Comparison of ENCODE assay signal across 8 cellular contexts in the genomic region with DNA sequence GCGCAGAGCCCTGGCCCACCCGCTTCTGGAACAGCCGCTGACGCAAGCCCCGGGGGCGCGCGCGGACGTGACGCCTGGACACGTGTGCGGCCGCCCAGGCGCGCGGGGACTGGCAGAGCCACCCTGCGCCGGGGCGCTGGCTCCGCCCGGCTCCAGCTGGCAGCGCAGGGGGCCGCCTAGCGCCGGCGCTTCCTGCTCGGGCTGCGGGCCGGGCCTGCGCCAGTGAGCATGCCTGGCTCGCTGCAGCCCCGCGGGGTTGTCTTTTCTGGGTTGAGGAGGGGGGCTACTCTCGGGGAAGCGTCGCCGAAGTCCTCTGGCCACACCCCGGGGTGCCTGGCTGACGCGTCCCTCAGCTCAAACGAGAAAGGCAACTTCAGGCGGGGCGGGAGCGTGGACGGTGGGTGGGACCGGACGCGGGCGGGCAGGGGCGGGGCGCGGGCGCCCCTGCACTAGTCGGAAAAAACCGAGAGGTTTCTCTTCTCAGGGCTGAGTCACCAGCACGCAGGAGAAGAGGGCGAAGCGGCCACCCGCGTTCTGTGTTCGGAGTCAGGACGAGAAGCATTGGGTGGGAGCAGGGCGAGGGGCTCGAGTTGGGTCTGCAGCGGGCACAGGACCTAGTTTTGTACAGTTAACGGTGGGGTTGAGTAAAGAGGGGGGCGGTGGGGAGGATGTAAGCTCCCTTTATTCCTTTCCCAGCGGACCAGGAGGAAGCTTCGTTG. TPM values are rescaled to one million over a fixed set of nuclear protein-coding genes. Genes with fewer than 3 reads are reported as not detected.
DNase-seq lines count a peak whose midpoint lies in the region; ATAC-seq, FAIRE-seq and TF ChIP-seq lines count a peak whose summit lies in the region.

A gene with protein sequence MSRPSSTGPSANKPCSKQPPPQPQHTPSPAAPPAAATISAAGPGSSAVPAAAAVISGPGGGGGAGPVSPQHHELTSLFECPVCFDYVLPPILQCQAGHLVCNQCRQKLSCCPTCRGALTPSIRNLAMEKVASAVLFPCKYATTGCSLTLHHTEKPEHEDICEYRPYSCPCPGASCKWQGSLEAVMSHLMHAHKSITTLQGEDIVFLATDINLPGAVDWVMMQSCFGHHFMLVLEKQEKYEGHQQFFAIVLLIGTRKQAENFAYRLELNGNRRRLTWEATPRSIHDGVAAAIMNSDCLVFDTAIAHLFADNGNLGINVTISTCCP (minus strand): TSS at position 48 of the 719 bp plus-strand sequence. CDS start 320 bp downstream, outside the sequence.

- no peaks in the 10 kb centered on the region for H3K9me3 ChIP-seq in HepG2 (ENCODE audit: low read length)

- H3K36me3 ChIP-seq in BJ (ENCODE audit: control insufficient read depth, insufficient read depth, low read length) (0 out of 2 replicates have a peak, but pooled peaks cover 1% of the 10 kb centered on the region), HepG2 (replicated peaks in 1 of 2; ENCODE audit: control insufficient read depth in 1 of 2, insufficient read depth in 2 of 2, low read length in 2 of 2) (peaks cover under 1 to 10% of the 10 kb centered on the region in 2 experiments; a peak in 4 of 5 replicates)

- peak within 1 kb of the TSS; percentile 59 for H3K4me3 ChIP-seq in BJ (ENCODE audit: low read depth, low read length)
- H3K4me3 ChIP-seq in HepG2 (replicated peaks in 1 of 3; ENCODE audit: insufficient read depth in 1 of 3, low read depth in 2 of 3, low read length in 3 of 3), result peak within 1 kb of the TSS; percentile 97 to 100 (median 98)

- TF ChIP-seq RAD21 in HepG2 (CRISPR knock-in tag; IDR thresholded peaks at IDR 0.05), result peak; percentile 74

- H3K4me1 ChIP-seq in HepG2 (ENCODE audit: insufficient read depth, low read length), result peaks cover 59% of the 10 kb centered on the region

- peaks cover 26% of the 10 kb centered on the region for H4K20me1 ChIP-seq in HepG2 (ENCODE audit: insufficient read depth, low read length)

- FAIRE-seq in GM19239 (lab: Jason Lieb, UNC), result peak; percentile 56
- no peak for FAIRE-seq in HepG2 (lab: Jason Lieb, UNC)

- intact Hi-C loops in HepG2 (cut with micrococcal nuclease; ENCODE audit: unreplicated experiment), result loop anchor here (10.0 kb wide), 1 partner anchor 358 kb away; a partner anchor contains a TSS

- H3K27ac ChIP-seq in HepG2 (ENCODE audit: extremely low read length, insufficient read depth, low read length), result peak within 1 kb of the TSS; percentile 99

- in situ Hi-C loops in HepG2 (cut with HindIII; ENCODE audit: extremely low pct_ligation_motif_present, low pct_unique_long_range_greater_than_20kb), result no loop called here

- CTCF ChIA-PET in BJ (lab: Yijun Ruan, JAX), result interaction anchor here (0.5 to 5.2 kb wide), 6 partner anchors 10 to 313 kb away, joined by 3 to 36 read pairs (median 8); no protein-coding TSS in a partner anchor
- CTCF ChIA-PET in HepG2 (lab: Yijun Ruan, JAX; ENCODE audit: low intra/inter-chr PET ratio, low total read pairs), result interaction anchor here (1.4 kb wide), 1 partner anchor 42 kb away, joined by 5 read pairs; no protein-coding TSS in a partner anchor

- peak within 1 kb of the TSS; percentile 83 for H3K4me2 ChIP-seq in HepG2 (ENCODE audit: low read depth, low read length)

- H3K27me3 ChIP-seq in BJ (ENCODE audit: control insufficient read depth, insufficient read depth, low read length), result no peaks in the 10 kb centered on the region
- H3K27me3 ChIP-seq in HepG2 (ENCODE audit: control insufficient read depth in 1 of 2, insufficient read depth in 2 of 2, low read length in 2 of 2), result no peaks in the 10 kb centered on the region; a peak in 2 of 5 replicates

- peak; percentile 84 to 90 for TF ChIP-seq POLR2A in HepG2 (IDR thresholded peaks at IDR 0.05; ENCODE audit: insufficient read depth in 1 of 2, low read depth in 2 of 2, low read length in 2 of 2)

- peak; percentile 78 for DNase-seq in BJ (ENCODE audit: low read depth)
- DNase-seq in GM19239 (ENCODE audit: insufficient read length, low spot score), result peak; percentile 77
- peak; percentile 94 for DNase-seq in NCI-H526 treated with DMSO at 0.1 percent for 48 hours (lab: John Stamatoyannopoulos, UW)
- DNase-seq in activated CD4-positive, alpha-beta T cell treated with anti-CD3 and anti-CD28 coated beads, Interleukin-2, amount 50 U/mL, for 1 hour, result peak; percentile 91
- DNase-seq in dedifferentiated amniotic fluid mesenchymal stem cell (ENCODE audit: extremely low spot score), result peak; percentile 91
- DNase-seq in HepG2 (ENCODE audit: low spot score), result peak; percentile 92
- peak; percentile 87 to 89 for DNase-seq in stimulated activated CD4-positive, alpha-beta T cell treated with anti-CD3 and anti-CD28 coated beads, Interleukin-2, amount 100 ng/mL, for 48 hours

- TF ChIP-seq EP300 in HepG2 (IDR thresholded peaks at IDR 0.05; ENCODE audit: low read depth in 2 of 2, low read length in 2 of 2), result peak in 1 of 2 experiments; percentile 0; a peak in 1 of 4 replicates
- TF ChIP-seq EP300 in HepG2 (CRISPR knock-in tag; IDR thresholded peaks at IDR 0.05; ENCODE audit: borderline replicate concordance), result no peak

- WGBS in HepG2 (ENCODE audit: low lambda C conversion rate), result 0% methylated on average over 11 of the region's 70 CpGs

- POLR2A ChIA-PET in BJ (lab: Charles Lee), result interaction anchor here (0.6 to 0.7 kb wide), 5 partner anchors 26 to 438 kb away, joined by 4 to 8 read pairs (median 5); no protein-coding TSS in a partner anchor
- POLR2A ChIA-PET in HepG2 (lab: Yijun Ruan, JAX), result interaction anchor here (0.7 to 10.5 kb wide), 20 partner anchors 8 to 447 kb away, joined by 3 to 265 read pairs (median 8); a partner anchor contains a TSS

- H2AFZ ChIP-seq in HepG2 (ENCODE audit: low read length), result no peak within 1 kb of the TSS

- ATAC-seq in HG03457 (IDR thresholded peaks at IDR 0.05; ENCODE audit: unreplicated experiment) (peak; percentile 48), HepG2 (peak; percentile 88)

- no TSS peak for BruUV-seq in HepG2 (replicated peaks; lab: Mats Ljungman, UMichigan)

- peak within 1 kb of the TSS; percentile 99 for H3K9ac ChIP-seq in HepG2 (ENCODE audit: insufficient read depth, low read depth, low read length)

- H3K79me2 ChIP-seq in HepG2 (ENCODE audit: insufficient read depth, low read length), result peaks cover 53% of the 10 kb centered on the region

- TF ChIP-seq CTCF in BJ (IDR thresholded peaks at IDR 0.05; ENCODE audit: insufficient read depth, low read depth, low read length) (no peak), HepG2 (CRISPR knock-in tag; IDR thresholded peaks at IDR 0.05) (peak; percentile 35; the same call in 1 of the 2 replicates)

TF ChIP-seq in HepG2, 621 proteins besides CTCF, POLR2A, EP300 and RAD21 (continues in another document):
- TF ChIP-seq, protein P1, sequence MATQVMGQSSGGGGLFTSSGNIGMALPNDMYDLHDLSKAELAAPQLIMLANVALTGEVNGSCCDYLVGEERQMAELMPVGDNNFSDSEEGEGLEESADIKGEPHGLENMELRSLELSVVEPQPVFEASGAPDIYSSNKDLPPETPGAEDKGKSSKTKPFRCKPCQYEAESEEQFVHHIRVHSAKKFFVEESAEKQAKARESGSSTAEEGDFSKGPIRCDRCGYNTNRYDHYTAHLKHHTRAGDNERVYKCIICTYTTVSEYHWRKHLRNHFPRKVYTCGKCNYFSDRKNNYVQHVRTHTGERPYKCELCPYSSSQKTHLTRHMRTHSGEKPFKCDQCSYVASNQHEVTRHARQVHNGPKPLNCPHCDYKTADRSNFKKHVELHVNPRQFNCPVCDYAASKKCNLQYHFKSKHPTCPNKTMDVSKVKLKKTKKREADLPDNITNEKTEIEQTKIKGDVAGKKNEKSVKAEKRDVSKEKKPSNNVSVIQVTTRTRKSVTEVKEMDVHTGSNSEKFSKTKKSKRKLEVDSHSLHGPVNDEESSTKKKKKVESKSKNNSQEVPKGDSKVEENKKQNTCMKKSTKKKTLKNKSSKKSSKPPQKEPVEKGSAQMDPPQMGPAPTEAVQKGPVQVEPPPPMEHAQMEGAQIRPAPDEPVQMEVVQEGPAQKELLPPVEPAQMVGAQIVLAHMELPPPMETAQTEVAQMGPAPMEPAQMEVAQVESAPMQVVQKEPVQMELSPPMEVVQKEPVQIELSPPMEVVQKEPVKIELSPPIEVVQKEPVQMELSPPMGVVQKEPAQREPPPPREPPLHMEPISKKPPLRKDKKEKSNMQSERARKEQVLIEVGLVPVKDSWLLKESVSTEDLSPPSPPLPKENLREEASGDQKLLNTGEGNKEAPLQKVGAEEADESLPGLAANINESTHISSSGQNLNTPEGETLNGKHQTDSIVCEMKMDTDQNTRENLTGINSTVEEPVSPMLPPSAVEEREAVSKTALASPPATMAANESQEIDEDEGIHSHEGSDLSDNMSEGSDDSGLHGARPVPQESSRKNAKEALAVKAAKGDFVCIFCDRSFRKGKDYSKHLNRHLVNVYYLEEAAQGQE (IDR thresholded peaks at IDR 0.05; ENCODE audit: borderline replicate concordance in 1 of 2, low read depth in 1 of 2, low read length in 2 of 2), result 0 out of 4 replicates have a peak, but pooled peaks of 1 of the 2 experiments have one; percentile 49

RNA-seq across cellular contexts. Expression of the gene that starts here (rescaled TPM):
- polyA plus RNA-seq in BJ (2011; rRNA removed) (34.2 and 39.3 TPM in 2 replicates), HepG2 (2011; rRNA removed) (117 and 140 TPM in 2 replicates)
- 69.8 and 114 TPM in 2 replicates for polyA minus RNA-seq in BJ (2011; rRNA and poly(A)+ RNA removed)
- 71.8 and 79.5 TPM in 2 replicates for total RNA-seq in HepG2 (2016; rRNA removed; fragmentation: Illumina TruSeq; extraction: Trizol)
- 41.9 and 49.0 TPM in 2 replicates for total RNA-seq in HepG2 (2016; cell fraction: cytosol; rRNA removed; fragmentation: Illumina TruSeq; extraction: Trizol; ENCODE audit: low read depth)
- total RNA-seq in HepG2 (2016; cell fraction: insoluble cytoplasmic fraction; rRNA removed; fragmentation: Illumina TruSeq; extraction: Trizol), result 64.5 and 73.0 TPM in 2 replicates
- 102 and 124 TPM in 2 replicates for total RNA-seq in HepG2 (2016; cell fraction: membrane; rRNA removed; fragmentation: Illumina TruSeq; extraction: Trizol)
- 38.0 and 42.7 TPM in 2 replicates for total RNA-seq in HepG2 (2016; cell fraction: nucleus; rRNA removed; fragmentation: Illumina TruSeq; extraction: Trizol)
- polyA plus RNA-seq in HepG2 (2011; cell fraction: cytosol; rRNA removed), result 63.7 and 115 TPM in 2 replicates
- polyA plus RNA-seq in HepG2 (2011; cell fraction: nucleus; rRNA removed), result 132 and 149 TPM in 2 replicates
- polyA plus RNA-seq in HepG2 (2012), result 62.2 and 69.8 TPM in 2 replicates
- polyA plus RNA-seq in HepG2 (2016; cell fraction: cytosol; fragmentation: Illumina TruSeq; extraction: Trizol; ENCODE audit: low read depth), result 51.8 and 68.8 TPM in 2 replicates
- 103 and 110 TPM in 2 replicates for polyA plus RNA-seq in HepG2 (2016; cell fraction: insoluble cytoplasmic fraction; fragmentation: Illumina TruSeq; extraction: Trizol; ENCODE audit: low read depth)
- 106 and 126 TPM in 2 replicates for polyA plus RNA-seq in HepG2 (2016; cell fraction: membrane; fragmentation: Illumina TruSeq; extraction: Trizol; ENCODE audit: low read depth)
- polyA plus RNA-seq in HepG2 (2016; cell fraction: nucleus; fragmentation: Illumina TruSeq; extraction: Trizol; ENCODE audit: insufficient read depth, low read depth), result 70.3 and 71.0 TPM in 2 replicates
- polyA minus RNA-seq in HepG2 (2011; rRNA and poly(A)+ RNA removed; ENCODE audit: low replicate concordance), result 134 and 280 TPM in 2 replicates
- 79.8 and 91.3 TPM in 2 replicates for polyA minus RNA-seq in HepG2 (2011; cell fraction: cytosol; rRNA and poly(A)+ RNA removed)
- polyA minus RNA-seq in HepG2 (2011; cell fraction: nucleus; rRNA and poly(A)+ RNA removed), result 24.6 and 28.0 TPM in 2 replicates

Comparison
In these comparisons a context has a peak if more than half of its experiments do, and no peak if none do; other contexts are left out.
1. Peak in every context shown above with its lines: DNase-seq, ATAC-seq, H3K4me3 ChIP-seq and H3K27ac ChIP-seq.